10 cellular contexts compared by ENCODE assay signal in the genomic region with DNA sequence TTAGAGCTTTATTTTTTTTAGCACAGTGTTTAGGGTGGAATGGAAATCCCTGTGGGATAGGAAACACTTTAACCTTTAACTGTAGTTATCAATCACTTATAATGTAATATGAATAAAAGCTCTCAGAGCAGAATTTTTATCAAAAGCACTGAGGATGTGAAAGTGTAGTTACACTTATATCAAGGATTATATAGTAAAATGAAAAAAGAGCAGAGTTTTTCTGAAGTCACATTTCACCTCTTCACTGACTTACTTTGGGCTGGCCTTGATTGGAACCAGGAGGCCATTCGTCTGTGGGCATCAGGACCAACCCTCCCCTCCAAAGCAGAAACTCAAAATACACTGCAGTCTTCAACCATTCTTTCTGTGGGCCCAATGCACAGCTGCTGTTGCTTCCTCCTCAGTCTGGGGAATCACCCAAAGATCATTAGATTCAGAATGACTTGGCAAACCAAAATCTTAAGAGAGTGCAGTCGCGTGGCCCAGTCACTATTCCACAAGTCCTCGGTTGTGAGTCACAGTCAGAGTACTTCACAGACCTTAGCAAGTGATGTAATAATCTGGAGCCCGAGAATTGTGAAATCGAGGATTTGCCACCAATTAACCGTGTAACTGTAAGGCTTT.
DNase-seq lines count a peak whose midpoint lies in the region; ATAC-seq, FAIRE-seq and TF ChIP-seq lines count a peak whose summit lies in the region.
"Had no signal": no experiment of that assay in that cellular context is flagged by ENCODE, and none has a peak within 500 bp of the region (broad histone marks: within the 10 kb centered on the region; RNA-seq: fewer than 3 reads in every experiment).

No MANE protein-coding gene starts in this region.

- H3K27me3 ChIP-seq in MM.1S (replicated peaks; ENCODE audit: insufficient read depth, low read length) (no peaks in the 10 kb centered on the region), testis (no peaks in the 10 kb centered on the region)
- H3K27me3 ChIP-seq: neutrophil had no signal

- peak; percentile 86 for FAIRE-seq in H54 (lab: Jason Lieb, UNC)

- H3K9me2 ChIP-seq in MM.1S (replicated peaks; ENCODE audit: insufficient read depth, low read length): no peaks in the 10 kb centered on the region

- no peak for DNase-seq in activated CD4-positive, CD25-positive, alpha-beta regulatory T cell (lab: John Stamatoyannopoulos, UW)
- DNase-seq in H54 (ENCODE audit: insufficient read length, low spot score): peak; percentile 33
- DNase-seq in MM.1S: peak; percentile 30
- DNase-seq in fibroblast of gingiva (ENCODE audit: low read depth): peak; percentile 93
- DNase-seq in testis: peak; percentile 23
- DNase-seq in progenitor cell of endocrine pancreas (ENCODE audit: low spot score, unreplicated experiment): no peak
- DNase-seq in NCI-H526 treated with DMSO at 0.1 percent for 48 hours (lab: John Stamatoyannopoulos, UW): no peak

- no peak overlapping the region for H3K4me3 Mint-ChIP-seq in progenitor cell of endocrine pancreas (ENCODE audit: low read depth)
- H3K4me3 Mint-ChIP-seq: B cell had no signal

- H3K36me3 Mint-ChIP-seq in progenitor cell of endocrine pancreas (ENCODE audit: insufficient read depth): no peaks in the 10 kb centered on the region

- H3K4me1 Mint-ChIP-seq in progenitor cell of endocrine pancreas (ENCODE audit: low read depth): no peaks in the 10 kb centered on the region

- H3K4me2 ChIP-seq in MM.1S (ENCODE audit: low read depth, low read length): no peak overlapping the region

- H3K9me3 ChIP-seq in MM.1S (replicated peaks; ENCODE audit: insufficient read depth, low read length) (no peaks in the 10 kb centered on the region), testis (no peaks in the 10 kb centered on the region)
- H3K9me3 ChIP-seq: neutrophil had no signal

- no peaks in the 10 kb centered on the region for H3K9me3 Mint-ChIP-seq in progenitor cell of endocrine pancreas (ENCODE audit: low read depth)

- ATAC-seq in activated CD4-positive, CD25-positive, alpha-beta regulatory T cell treated with anti-CD3 and anti-CD28 coated beads, Interleukin-2, amount 50 U/mL, for 24 hours: peak; percentile 86 to 95

- 65 to 66% methylated on average over 7 of the region's 7 CpGs for WGBS in testis, 2 donors

- H3K27ac ChIP-seq in MM.1S (ENCODE audit: low read length) (no peak overlapping the region), testis (no peak overlapping the region)
- H3K27ac ChIP-seq: neutrophil had no signal

- intact Hi-C loops in testis (cut with DNase I; ENCODE audit: low total_unique reads): no loop called here

- no peak overlapping the region for H3K9ac ChIP-seq in MM.1S (ENCODE audit: low read length)

- no peaks in the 10 kb centered on the region for H3K79me2 ChIP-seq in MM.1S (ENCODE audit: low read length)

- H3K27ac Mint-ChIP-seq in progenitor cell of endocrine pancreas: no peak overlapping the region
- H3K27ac Mint-ChIP-seq: B cell had no signal

- H3K4me3 ChIP-seq in MM.1S (ENCODE audit: low read length): no peak overlapping the region
- H3K4me3 ChIP-seq in testis: no peak overlapping the region

- H4K20me1 ChIP-seq in MM.1S (ENCODE audit: insufficient read depth, low read length): no peaks in the 10 kb centered on the region

- H3K36me3 ChIP-seq in MM.1S (replicated peaks; ENCODE audit: insufficient read depth, low read length): no peaks in the 10 kb centered on the region
- H3K36me3 ChIP-seq in testis (ENCODE audit: low read depth, missing control alignments): no peaks in the 10 kb centered on the region
- H3K36me3 ChIP-seq: neutrophil had no signal

- TF ChIP-seq CTCF in MM.1S (IDR thresholded peaks at IDR 0.05; ENCODE audit: low read length) (no peak), testis (IDR thresholded peaks at IDR 0.05) (no peak), progenitor cell of endocrine pancreas (IDR thresholded peaks at IDR 0.05; ENCODE audit: unreplicated experiment) (no peak)

- H3K27me3 Mint-ChIP-seq in progenitor cell of endocrine pancreas: peaks cover 3% of the 10 kb centered on the region
- H3K27me3 Mint-ChIP-seq: B cell had no signal

- TF ChIP-seq POLR2A in H54 (IDR thresholded peaks at IDR 0.05; ENCODE audit: low read depth, low read length) (no peak), testis (IDR thresholded peaks at IDR 0.05) (no peak)

- H3F3A ChIP-seq in MM.1S (ENCODE audit: insufficient read depth, low read length): no peaks in the 10 kb centered on the region

- H2AFZ ChIP-seq in MM.1S (ENCODE audit: low read length): no peak overlapping the region

- no peaks in the 10 kb centered on the region for H3K4me1 ChIP-seq in MM.1S (ENCODE audit: low read length)
- H3K4me1 ChIP-seq in testis: peaks cover 18% of the 10 kb centered on the region

Comparison
In these comparisons a context has a peak if more than half of its experiments do, and no peak if none do; other contexts are left out.
1. DNase-seq: peak in H54 (single experiment), MM.1S (single experiment), fibroblast of gingiva (single experiment) and testis (single experiment); none in activated CD4-positive, CD25-positive, alpha-beta regulatory T cell (0 of 4), progenitor cell of endocrine pancreas (single experiment) and NCI-H526 treated with DMSO at 0.1 percent for 48 hours (single experiment).